In the genomic region with DNA sequence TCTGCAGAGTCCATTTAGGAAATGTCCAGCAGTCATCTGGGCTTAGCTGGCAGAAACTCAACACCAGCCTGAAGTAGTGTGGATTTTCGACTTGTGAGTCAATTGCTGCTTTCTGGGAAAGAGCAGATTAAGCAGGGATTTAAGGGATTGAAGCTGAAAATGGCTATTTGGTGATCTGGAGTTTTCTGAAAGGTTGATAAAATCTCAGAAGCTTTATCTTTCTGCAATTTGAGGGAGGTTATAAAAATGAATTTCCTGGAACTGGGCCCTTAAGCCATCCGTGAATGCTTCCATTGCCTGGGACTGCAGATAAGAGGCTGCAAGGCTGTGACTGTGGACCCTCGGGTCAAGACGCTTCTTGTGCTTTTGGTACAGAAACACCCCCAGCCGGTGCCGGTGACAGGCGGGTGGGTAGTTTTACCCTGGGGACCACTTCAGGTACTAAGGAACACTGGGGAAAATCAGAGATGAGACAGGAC, we compare ENCODE assay signal across 1 cellular context.
TF ChIP-seq lines count a peak whose summit lies in the region.

No MANE protein-coding gene starts in this region.

TF ChIP-seq in SK-N-SH, 30 proteins besides CTCF, POLR2A, EP300 and RAD21 (continued from another document):
- TF ChIP-seq, protein P1, sequence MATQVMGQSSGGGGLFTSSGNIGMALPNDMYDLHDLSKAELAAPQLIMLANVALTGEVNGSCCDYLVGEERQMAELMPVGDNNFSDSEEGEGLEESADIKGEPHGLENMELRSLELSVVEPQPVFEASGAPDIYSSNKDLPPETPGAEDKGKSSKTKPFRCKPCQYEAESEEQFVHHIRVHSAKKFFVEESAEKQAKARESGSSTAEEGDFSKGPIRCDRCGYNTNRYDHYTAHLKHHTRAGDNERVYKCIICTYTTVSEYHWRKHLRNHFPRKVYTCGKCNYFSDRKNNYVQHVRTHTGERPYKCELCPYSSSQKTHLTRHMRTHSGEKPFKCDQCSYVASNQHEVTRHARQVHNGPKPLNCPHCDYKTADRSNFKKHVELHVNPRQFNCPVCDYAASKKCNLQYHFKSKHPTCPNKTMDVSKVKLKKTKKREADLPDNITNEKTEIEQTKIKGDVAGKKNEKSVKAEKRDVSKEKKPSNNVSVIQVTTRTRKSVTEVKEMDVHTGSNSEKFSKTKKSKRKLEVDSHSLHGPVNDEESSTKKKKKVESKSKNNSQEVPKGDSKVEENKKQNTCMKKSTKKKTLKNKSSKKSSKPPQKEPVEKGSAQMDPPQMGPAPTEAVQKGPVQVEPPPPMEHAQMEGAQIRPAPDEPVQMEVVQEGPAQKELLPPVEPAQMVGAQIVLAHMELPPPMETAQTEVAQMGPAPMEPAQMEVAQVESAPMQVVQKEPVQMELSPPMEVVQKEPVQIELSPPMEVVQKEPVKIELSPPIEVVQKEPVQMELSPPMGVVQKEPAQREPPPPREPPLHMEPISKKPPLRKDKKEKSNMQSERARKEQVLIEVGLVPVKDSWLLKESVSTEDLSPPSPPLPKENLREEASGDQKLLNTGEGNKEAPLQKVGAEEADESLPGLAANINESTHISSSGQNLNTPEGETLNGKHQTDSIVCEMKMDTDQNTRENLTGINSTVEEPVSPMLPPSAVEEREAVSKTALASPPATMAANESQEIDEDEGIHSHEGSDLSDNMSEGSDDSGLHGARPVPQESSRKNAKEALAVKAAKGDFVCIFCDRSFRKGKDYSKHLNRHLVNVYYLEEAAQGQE (IDR thresholded peaks at IDR 0.05; ENCODE audit: low read depth, low read length), result 0 out of 2 replicates have a peak, but pooled peaks have one; percentile 14
- TF ChIP-seq POLR2AphosphoS5 (IDR thresholded peaks at IDR 0.05; ENCODE audit: low read depth, low read length), result no peak
- TF ChIP-seq ZBTB33 (IDR thresholded peaks at IDR 0.05; ENCODE audit: borderline replicate concordance, low read depth), result no peak
- TF ChIP-seq, protein P2, sequence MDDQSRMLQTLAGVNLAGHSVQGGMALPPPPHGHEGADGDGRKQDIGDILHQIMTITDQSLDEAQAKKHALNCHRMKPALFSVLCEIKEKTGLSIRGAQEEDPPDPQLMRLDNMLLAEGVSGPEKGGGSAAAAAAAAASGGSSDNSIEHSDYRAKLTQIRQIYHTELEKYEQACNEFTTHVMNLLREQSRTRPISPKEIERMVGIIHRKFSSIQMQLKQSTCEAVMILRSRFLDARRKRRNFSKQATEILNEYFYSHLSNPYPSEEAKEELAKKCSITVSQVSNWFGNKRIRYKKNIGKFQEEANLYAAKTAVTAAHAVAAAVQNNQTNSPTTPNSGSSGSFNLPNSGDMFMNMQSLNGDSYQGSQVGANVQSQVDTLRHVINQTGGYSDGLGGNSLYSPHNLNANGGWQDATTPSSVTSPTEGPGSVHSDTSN (IDR thresholded peaks at IDR 0.05), result no peak
- TF ChIP-seq EZH2phosphoT487 (IDR thresholded peaks at IDR 0.05; ENCODE audit: borderline replicate concordance, low read depth), result no peak
- TF ChIP-seq YY1 (IDR thresholded peaks at IDR 0.05; ENCODE audit: low read depth), result no peak
